ENCODE assay signal across 18 cellular contexts in the genomic region with DNA sequence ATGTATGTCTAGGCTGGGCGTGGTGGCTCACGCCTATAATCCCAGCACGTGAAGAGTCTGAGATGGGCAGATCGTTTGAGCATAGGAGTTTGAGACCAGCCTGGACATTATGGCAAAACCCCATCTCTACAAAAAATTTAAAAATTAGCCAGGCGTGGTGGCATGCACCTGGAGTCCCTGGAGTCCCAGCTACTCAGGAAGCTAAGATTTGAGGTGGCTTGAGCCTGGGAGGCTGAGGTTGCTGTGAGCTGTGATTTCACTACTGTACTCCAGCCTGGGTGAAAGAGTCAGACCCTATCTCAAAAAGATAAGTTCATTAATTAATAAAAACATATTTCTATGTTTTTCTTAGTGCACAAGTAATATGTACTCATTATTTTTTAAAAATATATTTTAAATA.
A peak's percentile ranks its signal among the peaks of the same experiment; 100 is the strongest.
DNase-seq lines count a peak whose midpoint lies in the region; ATAC-seq and TF ChIP-seq lines count a peak whose summit lies in the region.
"Had no signal": no experiment of that assay in that cellular context is flagged by ENCODE, and none has a peak within 500 bp of the region (broad histone marks: within the 10 kb centered on the region; RNA-seq: fewer than 3 reads in every experiment).

No MANE protein-coding gene starts in this region.

- TF ChIP-seq POLR2A in heart left ventricle (IDR thresholded peaks at IDR 0.05), result no peak

- peaks cover 5% of the 10 kb centered on the region for H3F3A ChIP-seq in DOHH2 (ENCODE audit: control insufficient read depth, insufficient read depth)
- H3F3A ChIP-seq in SU-DHL-6 (ENCODE audit: insufficient read depth), result peaks cover 42% of the 10 kb centered on the region

- no peaks in the 10 kb centered on the region for H3K27me3 Mint-ChIP-seq in IgD-negative memory B cell

- intact Hi-C loops in heart left ventricle (cut with DNase I), result no loop called here

- peaks cover 46 to 73% (median 54%) of the 10 kb centered on the region in 3 donors for H3K4me1 Mint-ChIP-seq in IgD-negative memory B cell
- H3K4me1 Mint-ChIP-seq: GM23338 had no signal

- ATAC-seq in heart left ventricle, result no peak
- ATAC-seq: CD8-positive, alpha-beta T cell; GM12878; GM23338; HepG2 had no signal

- no peaks in the 10 kb centered on the region for H3K9me3 ChIP-seq in DOHH2 (ENCODE audit: control insufficient read depth, insufficient read depth, low read length)
- no peaks in the 10 kb centered on the region for H3K9me3 ChIP-seq in SU-DHL-6 (ENCODE audit: insufficient read depth, low read length)
- no peaks in the 10 kb centered on the region for H3K9me3 ChIP-seq in neutrophil
- no peaks in the 10 kb centered on the region for H3K9me3 ChIP-seq in heart left ventricle

- no peak overlapping the region for H3K27ac ChIP-seq in DOHH2 (ENCODE audit: low read depth, low read length)
- peak overlapping the region; percentile 100 for H3K27ac ChIP-seq in SU-DHL-6 (ENCODE audit: low read depth, low read length)
- H3K27ac ChIP-seq in neutrophil, result peak overlapping the region; percentile 66
- H3K27ac ChIP-seq in heart left ventricle, result no peak overlapping the region
- H3K27ac ChIP-seq: BLaER1 treated with 17β-estradiol and CSF1 and Interleukin-3, amounts not matched to agents 10 nM and 100 nM had no signal

- TF ChIP-seq CTCF in DOHH2 (IDR thresholded peaks at IDR 0.05; ENCODE audit: low read depth, low read length, poor library complexity, severe bottlenecking), result no peak
- no peak for TF ChIP-seq CTCF in SU-DHL-6 (IDR thresholded peaks at IDR 0.05; ENCODE audit: insufficient read depth, low read length, poor library complexity, severe bottlenecking)
- TF ChIP-seq CTCF in neutrophil (IDR thresholded peaks at IDR 0.05), result no peak
- TF ChIP-seq CTCF in heart left ventricle (IDR thresholded peaks at IDR 0.05), result no peak

- DNase-seq in heart left ventricle, result no peak
- DNase-seq in activated CD8-positive, alpha-beta memory T cell treated with anti-CD3 and anti-CD28 coated beads for 24 hours, result no peak
- no peak for DNase-seq in retina
- DNase-seq in activated CD4-positive, CD25-positive, alpha-beta regulatory T cell treated with anti-CD3 and anti-CD28 coated beads, Interleukin-2, amount 50 U/mL, for 72 hours, result no peak
- DNase-seq: 8988T; Calu3; CD8-positive, alpha-beta T cell; DMS79 treated with DMSO at 0.1 percent for 48 hours; EL; HCEC 1CT had no signal

- H3K4me3 Mint-ChIP-seq in IgD-negative memory B cell, result peak overlapping the region in 2 of 4 donors; percentile 38 to 90
- H3K4me3 Mint-ChIP-seq: CD8-positive, alpha-beta T cell; GM23338 had no signal

- no peaks in the 10 kb centered on the region for H4K20me1 ChIP-seq in DOHH2 (ENCODE audit: control insufficient read depth, insufficient read depth, low read depth, low read length)
- no peaks in the 10 kb centered on the region for H4K20me1 ChIP-seq in SU-DHL-6 (ENCODE audit: low read depth, low read length)
- H4K20me1 ChIP-seq: BLaER1 treated with 17β-estradiol and CSF1 and Interleukin-3, amounts not matched to agents 10 nM and 100 nM had no signal

- H3K36me3 Mint-ChIP-seq in IgD-negative memory B cell, result peaks cover 8% of the 10 kb centered on the region
- H3K36me3 Mint-ChIP-seq: CD8-positive, alpha-beta T cell had no signal

- WGBS in heart left ventricle, 4 donors, result 93 to 97% (median 93%) methylated on average over 5 of the region's 5 CpGs

- peak overlapping the region; percentile 26 for H3K4me2 ChIP-seq in DOHH2 (ENCODE audit: low read length)
- H3K4me2 ChIP-seq in SU-DHL-6 (ENCODE audit: low read depth, low read length, poor library complexity, severe bottlenecking), result peak overlapping the region; percentile 74
- H3K4me2 ChIP-seq: GM23338 had no signal

- H3K79me2 ChIP-seq in DOHH2 (ENCODE audit: control insufficient read depth, low read length) (no peaks in the 10 kb centered on the region), SU-DHL-6 (ENCODE audit: insufficient read depth, low read length) (peaks cover 11% of the 10 kb centered on the region; the same call in 1 of the 2 replicates)

- H3K4me1 ChIP-seq in DOHH2 (ENCODE audit: control insufficient read depth, low read length) (peaks cover 55% of the 10 kb centered on the region), neutrophil (ENCODE audit: control insufficient read depth in 1 of 2, insufficient read depth in 1 of 2, low read depth in 1 of 2, low read length in 1 of 2) (peaks cover 38 to 44% of the 10 kb centered on the region in 2 experiments), heart left ventricle (peaks cover 0 to 38% (median 5%) of the 10 kb centered on the region in 12 donors)

- H3K27me3 ChIP-seq in DOHH2 (ENCODE audit: control insufficient read depth, low read length) (no peaks in the 10 kb centered on the region), SU-DHL-6 (ENCODE audit: low read length) (no peaks in the 10 kb centered on the region), neutrophil (no peaks in the 10 kb centered on the region), heart left ventricle (no peaks in the 10 kb centered on the region)
- H3K27me3 ChIP-seq: BLaER1 treated with 17β-estradiol and CSF1 and Interleukin-3, amounts not matched to agents 10 nM and 100 nM had no signal

- H3K9me2 ChIP-seq in DOHH2 (replicated peaks; ENCODE audit: control insufficient read depth, low read length), result no peaks in the 10 kb centered on the region
- no peaks in the 10 kb centered on the region for H3K9me2 ChIP-seq in SU-DHL-6 (replicated peaks; ENCODE audit: insufficient read depth, low read length)

- no peak overlapping the region for H2AFZ ChIP-seq in SU-DHL-6 (ENCODE audit: low read depth, low read length, severe bottlenecking)
- H2AFZ ChIP-seq: GM23338 had no signal

- peak overlapping the region; percentile 86 to 96 (median 91) for H3K27ac Mint-ChIP-seq in IgD-negative memory B cell
- H3K27ac Mint-ChIP-seq: CD8-positive, alpha-beta T cell; GM23338 had no signal

- H3K9me3 Mint-ChIP-seq in IgD-negative memory B cell, result peaks cover 0 to 9% (median 6%) of the 10 kb centered on the region in 3 donors
- H3K9me3 Mint-ChIP-seq: CD8-positive, alpha-beta T cell; GM23338 had no signal

- H3K36me3 ChIP-seq in DOHH2 (ENCODE audit: control insufficient read depth, low read length) (no peaks in the 10 kb centered on the region), SU-DHL-6 (ENCODE audit: low read length) (no peaks in the 10 kb centered on the region), neutrophil (no peaks in the 10 kb centered on the region), heart left ventricle (no peaks in the 10 kb centered on the region)
- H3K36me3 ChIP-seq: BLaER1 treated with 17β-estradiol and CSF1 and Interleukin-3, amounts not matched to agents 10 nM and 100 nM had no signal

- H3K9ac ChIP-seq in SU-DHL-6 (ENCODE audit: low read length), result peak overlapping the region; percentile 41
- H3K9ac ChIP-seq: BLaER1 treated with 17β-estradiol and CSF1 and Interleukin-3, amounts not matched to agents 10 nM and 100 nM had no signal

- H3K4me3 ChIP-seq in DOHH2 (ENCODE audit: low read length) (no peak overlapping the region), SU-DHL-6 (ENCODE audit: insufficient read depth, low read length, poor library complexity, severe bottlenecking) (peak overlapping the region; percentile 28), neutrophil (ENCODE audit: low read depth in 1 of 2, low read length in 1 of 2) (no peak overlapping the region), heart left ventricle (no peak overlapping the region)
- H3K4me3 ChIP-seq: BLaER1 treated with 17β-estradiol and CSF1 and Interleukin-3, amounts not matched to agents 10 nM and 100 nM; GM12878; GM23338 had no signal

Comparison
In these comparisons a context has a peak if more than half of its experiments do, and no peak if none do; other contexts are left out.
1. H3K27ac ChIP-seq: peak in SU-DHL-6 (single experiment) and neutrophil (single experiment); none in DOHH2 (single experiment) and heart left ventricle (0 of 12).